ENCODE assay signal across 11 cellular contexts in genomic region chr17:4072487-4073157, GRCh38.
DNase-seq lines count a peak whose midpoint lies in the region; ATAC-seq, FAIRE-seq and TF ChIP-seq lines count a peak whose summit lies in the region.
"Had no signal": no experiment of that assay in that cellular context is flagged by ENCODE, and none has a peak within 500 bp of the region (broad histone marks: within the 10 kb centered on the region; RNA-seq: fewer than 3 reads in every experiment).

No MANE protein-coding gene starts in this region.

- H3K4me3 ChIP-seq in body of pancreas (no peak overlapping the region), left lung (no peak overlapping the region), thoracic aorta (no peak overlapping the region)

- intact Hi-C loops in body of pancreas (cut with DNase I) = loop anchor here (10.0 kb wide), 1 partner anchor 158 kb away; the partner anchor contains the start of gene P2RX1
- intact Hi-C loops in left lung (cut with DNase I) = no loop called here

- TF ChIP-seq CTCF in body of pancreas (IDR thresholded peaks at IDR 0.05) = no peak
- no peak for TF ChIP-seq CTCF in left lung (IDR thresholded peaks at IDR 0.05)
- no peak for TF ChIP-seq CTCF in thoracic aorta (IDR thresholded peaks at IDR 0.05)

- no peak for TF ChIP-seq POLR2A in GM12892 (IDR thresholded peaks at IDR 0.05; ENCODE audit: low read depth, low read length)
- no peak for TF ChIP-seq POLR2A in body of pancreas (IDR thresholded peaks at IDR 0.05)

- H3K27ac ChIP-seq in body of pancreas (peak overlapping the region; percentile 41 to 53 (median 48)), left lung (no peak overlapping the region), thoracic aorta (peak overlapping the region; percentile 70 to 84)
- H3K27ac ChIP-seq: neutrophil had no signal

- H3K4me1 ChIP-seq in body of pancreas (peaks cover 53% of the 10 kb centered on the region), left lung (peaks cover 0 to 9% of the 10 kb centered on the region in 2 donors), thoracic aorta (ENCODE audit: control insufficient read depth in 1 of 2, low read depth in 2 of 2) (peaks cover 26 to 35% of the 10 kb centered on the region in 2 donors)

- H3K27me3 ChIP-seq in body of pancreas = no peaks in the 10 kb centered on the region
- H3K27me3 ChIP-seq in left lung = no peaks in the 10 kb centered on the region
- H3K27me3 ChIP-seq in thoracic aorta (replicated peaks; ENCODE audit: insufficient read depth) = no peaks in the 10 kb centered on the region
- H3K27me3 ChIP-seq: neutrophil had no signal

- H3K9me3 ChIP-seq in body of pancreas (no peaks in the 10 kb centered on the region), left lung (no peaks in the 10 kb centered on the region), thoracic aorta (no peaks in the 10 kb centered on the region)
- H3K9me3 ChIP-seq: neutrophil had no signal

- peak; percentile 56 for FAIRE-seq in GM12892 (lab: Jason Lieb, UNC)

- 34 to 38% methylated on average over 4 of the region's 4 CpGs for WGBS in body of pancreas, 2 donors

- DNase-seq in GM12892 (ENCODE audit: insufficient read length) (no peak), body of pancreas (no peak), left lung (no peak), thoracic aorta (ENCODE audit: low spot score) (no peak), NCI-H345 treated with DMSO at 0.1 percent for 48 hours (lab: John Stamatoyannopoulos, UW; ENCODE audit: unreplicated experiment) (no peak), LoVo (ENCODE audit: low spot score) (no peak), NCI-H1092 (lab: John Stamatoyannopoulos, UW) (no peak)
- DNase-seq: left colon; NCI-H2171; stimulated activated CD4-positive, alpha-beta T cell treated with anti-CD3 and anti-CD28 coated beads, Interleukin-2, amount 100 ng/mL, for 48 hours had no signal

- H3K36me3 ChIP-seq in body of pancreas (replicated peaks in 1 of 2; ENCODE audit: insufficient read depth in 1 of 2, low read depth in 2 of 2) (peaks cover 0 to 18% of the 10 kb centered on the region in 2 donors), left lung (peaks cover 0 to 97% of the 10 kb centered on the region in 2 donors), thoracic aorta (peaks cover 64% of the 10 kb centered on the region)

- ATAC-seq in body of pancreas (peak; percentile 31), left lung (peak; percentile 38), thoracic aorta (ENCODE audit: insufficient number of reproducible peaks, low FRiP score, low read depth) (no peak)
- ATAC-seq: left colon had no signal

Comparison
In these comparisons a context has a peak if more than half of its experiments do, and no peak if none do; other contexts are left out.
1. H3K27ac ChIP-seq: peak in body of pancreas (4 of 4) and thoracic aorta (2 of 2); none in left lung (0 of 2).